14 cellular contexts compared by ENCODE assay signal in the genomic region with DNA sequence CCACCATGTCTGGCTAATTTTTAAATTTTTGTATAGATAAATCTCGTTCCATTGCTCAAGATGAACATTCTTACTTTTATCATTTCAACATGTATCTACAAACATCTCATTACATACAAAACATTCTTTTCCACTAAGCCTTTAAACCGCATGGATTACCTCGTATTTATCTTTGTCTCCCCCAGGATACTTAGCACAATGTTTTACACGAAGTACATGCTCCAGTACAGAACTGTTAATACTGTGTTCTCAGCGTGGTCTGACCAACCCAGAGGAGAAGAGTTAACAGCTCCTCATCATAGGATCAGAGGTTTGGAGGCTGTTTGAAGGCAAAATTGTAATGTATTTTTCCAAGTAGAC.
"Had no signal": no experiment of that assay in that cellular context is flagged by ENCODE, and none has a peak within 500 bp of the region (broad histone marks: within the 10 kb centered on the region; RNA-seq: fewer than 3 reads in every experiment).

No MANE protein-coding gene starts in this region.

- H3K27me3 Mint-ChIP-seq: activated CD4-positive, alpha-beta memory T cell treated with anti-CD3 and anti-CD28 coated beads, Interleukin-2, amount 10 ng/mL, durations not matched to agents 7 days and 5 days; activated CD8-positive, alpha-beta memory T cell treated with anti-CD3 and anti-CD28 coated beads, Interleukin-2, amount 10 ng/mL, durations not matched to agents 7 days and 5 days; naive thymus-derived CD8-positive, alpha-beta T cell; T-cell had no signal

- H3K27ac Mint-ChIP-seq: activated CD4-positive, alpha-beta memory T cell treated with anti-CD3 and anti-CD28 coated beads, Interleukin-2, amount 10 ng/mL, durations not matched to agents 7 days and 5 days; activated CD8-positive, alpha-beta memory T cell treated with anti-CD3 and anti-CD28 coated beads, Interleukin-2, amount 10 ng/mL, durations not matched to agents 7 days and 5 days; activated naive CD4-positive, alpha-beta T cell treated with anti-CD3 and anti-CD28 coated beads for 36 hours; naive thymus-derived CD8-positive, alpha-beta T cell; stimulated activated effector memory CD8-positive, alpha-beta T cell treated with anti-CD3 and anti-CD28 coated beads, Interleukin-12 subunit alpha, Interleukin-12 subunit beta, amount 100 ng/mL, for 72 hours; T-cell had no signal

- ATAC-seq: activated CD8-positive, alpha-beta memory T cell treated with anti-CD3 and anti-CD28 coated beads, Interleukin-2, amount 10 ng/mL, durations not matched to agents 7 days and 5 days; naive thymus-derived CD8-positive, alpha-beta T cell; pancreas; T-cell had no signal

- H3K4me3 Mint-ChIP-seq: activated CD4-positive, alpha-beta memory T cell treated with anti-CD3 and anti-CD28 coated beads, Interleukin-2, amount 10 ng/mL, durations not matched to agents 7 days and 5 days; activated CD8-positive, alpha-beta memory T cell treated with anti-CD3 and anti-CD28 coated beads, Interleukin-2, amount 10 ng/mL, durations not matched to agents 7 days and 5 days; activated naive CD4-positive, alpha-beta T cell treated with anti-CD3 and anti-CD28 coated beads for 36 hours; naive thymus-derived CD8-positive, alpha-beta T cell; stimulated activated effector memory CD8-positive, alpha-beta T cell treated with anti-CD3 and anti-CD28 coated beads, Interleukin-12 subunit alpha, Interleukin-12 subunit beta, amount 100 ng/mL, for 72 hours; T-cell had no signal

- DNase-seq: activated CD4-positive, alpha-beta memory T cell treated with anti-CD3 and anti-CD28 coated beads, Interleukin-2, amount 10 ng/mL, durations not matched to agents 7 days and 5 days; activated CD4-positive, alpha-beta T cell treated with anti-CD3 and anti-CD28 coated beads for 48 hours; activated CD4-positive, CD25-positive, alpha-beta regulatory T cell; activated CD8-positive, alpha-beta memory T cell treated with anti-CD3 and anti-CD28 coated beads, Interleukin-2, amount 10 ng/mL, durations not matched to agents 7 days and 5 days; activated naive CD4-positive, alpha-beta T cell treated with anti-CD3 and anti-CD28 coated beads for 36 hours; activated T-cell treated with anti-CD3 and anti-CD28 coated beads, Interleukin-2, amount 50 U/mL, for 1 hour; mesendoderm; naive thymus-derived CD8-positive, alpha-beta T cell; pancreas; right lobe of liver; stimulated activated CD4-positive, alpha-beta T cell treated with anti-CD3 and anti-CD28 coated beads, Interleukin-4, amount 100 ng/mL, for 24 hours; T-cell; upper lobe of left lung had no signal

- H3K9me3 Mint-ChIP-seq: activated CD4-positive, alpha-beta memory T cell treated with anti-CD3 and anti-CD28 coated beads, Interleukin-2, amount 10 ng/mL, durations not matched to agents 7 days and 5 days; activated naive CD4-positive, alpha-beta T cell treated with anti-CD3 and anti-CD28 coated beads for 36 hours; naive thymus-derived CD8-positive, alpha-beta T cell; stimulated activated effector memory CD8-positive, alpha-beta T cell treated with anti-CD3 and anti-CD28 coated beads, Interleukin-12 subunit alpha, Interleukin-12 subunit beta, amount 100 ng/mL, for 72 hours; T-cell had no signal
